ENCODE assay signal across 8 cellular contexts in genomic region chr12:122079532-122080081, GRCh38. TPM values are rescaled to one million over a fixed set of nuclear protein-coding genes. Genes with fewer than 3 reads are reported as not detected.
DNase-seq lines count a peak whose midpoint lies in the region; ATAC-seq, FAIRE-seq and TF ChIP-seq lines count a peak whose summit lies in the region.

No MANE protein-coding gene starts in this region.

- TF ChIP-seq POLR2A in heart left ventricle (IDR thresholded peaks at IDR 0.05) (no peak), H54 (IDR thresholded peaks at IDR 0.05; ENCODE audit: low read depth, low read length) (no peak)

- ATAC-seq in left ventricle myocardium superior = no peak
- ATAC-seq in heart left ventricle = no peak
- no peak for ATAC-seq in HG03439 (IDR thresholded peaks at IDR 0.05; ENCODE audit: unreplicated experiment)

- 6 to 9% (median 8%) methylated on average over 10 to 13 of the region's 13 CpGs for WGBS in heart left ventricle, 4 donors

- DNase-seq in cardiac muscle cell (ENCODE audit: low read depth in 1 of 2, low spot score in 1 of 2) (no peak), left ventricle myocardium superior (no peak), heart left ventricle (peak in 1 of 5 donors; percentile 34), H54 (ENCODE audit: insufficient read length, low spot score) (no peak), NCI-H1105 treated with DMSO at 0.1 percent for 48 hours (lab: John Stamatoyannopoulos, UW) (no peak)

- TF ChIP-seq CTCF in cardiac muscle cell (IDR thresholded peaks at IDR 0.05; ENCODE audit: low read depth, low read length) = no peak
- TF ChIP-seq CTCF in VCaP (conservative IDR thresholded peaks at IDR 0.05) = no peak
- no peak for TF ChIP-seq CTCF in heart left ventricle (IDR thresholded peaks at IDR 0.05)

- intact Hi-C loops in left ventricle myocardium superior (cut with micrococcal nuclease) = no loop called here
- intact Hi-C loops in heart left ventricle (cut with DNase I) = loop anchor here in 2 of 10 donors (5.0 kb wide), 2 partner anchors 38 to 43 kb away; no protein-coding TSS in a partner anchor

- H3K36me3 ChIP-seq in cardiac muscle cell = no peaks in the 10 kb centered on the region
- H3K36me3 ChIP-seq in heart left ventricle = peaks cover 0 to 7% (median 5%) of the 10 kb centered on the region in 9 donors

- H3K4me1 ChIP-seq in cardiac muscle cell (ENCODE audit: low read depth) (peaks cover 14% of the 10 kb centered on the region), heart left ventricle (peaks cover 7 to 65% (median 45%) of the 10 kb centered on the region in 12 donors)

- no peak for FAIRE-seq in H54 (lab: Jason Lieb, UNC)

- H3K27ac ChIP-seq in cardiac muscle cell = no peak overlapping the region
- H3K27ac ChIP-seq in VCaP = peak overlapping the region; percentile 94
- peak overlapping the region; percentile 53 to 95 (median 86) for H3K27ac ChIP-seq in heart left ventricle
- peak overlapping the region in 20 of 21 experiments; percentile 27 to 94 (median 86) for H3K27ac ChIP-seq in skin epidermis

- H3K27me3 ChIP-seq in cardiac muscle cell = peaks cover 6% of the 10 kb centered on the region
- H3K27me3 ChIP-seq in heart left ventricle = no peaks in the 10 kb centered on the region

- H3K4me3 ChIP-seq in cardiac muscle cell = peak overlapping the region; percentile 42
- H3K4me3 ChIP-seq in heart left ventricle = peak overlapping the region; percentile 32 to 94 (median 74)
- peak overlapping the region; percentile 44 to 76 (median 66) for H3K4me3 ChIP-seq in skin epidermis

- no peaks in the 10 kb centered on the region for H3K9me3 ChIP-seq in cardiac muscle cell (ENCODE audit: low read depth)
- H3K9me3 ChIP-seq in heart left ventricle = no peaks in the 10 kb centered on the region

RNA-seq across cellular contexts. Expression of gene MLXIP, which starts 1.1 kb away (rescaled TPM):
- total RNA-seq in cardiac muscle cell = 5.5 and 8.2 TPM in 2 replicates
- 11.0 and 13.7 TPM in 2 replicates for polyA plus RNA-seq in cardiac muscle cell
- total RNA-seq in left ventricle myocardium superior = 30.2 TPM
- 10 to 100 TPM; 14.3 to 39.6 (median 22.7) TPM for total RNA-seq in heart left ventricle
- 10 to 100 TPM; 19.8 to 31.7 TPM for polyA plus RNA-seq in heart left ventricle

RNA-seq across cellular contexts. Expression of gene BCL7A, which starts 57.9 kb away (rescaled TPM):
- total RNA-seq in cardiac muscle cell = 16.2 and 30.5 TPM in 2 replicates
- 19.1 and 20.8 TPM in 2 replicates for polyA plus RNA-seq in cardiac muscle cell
- 17.5 TPM for total RNA-seq in left ventricle myocardium superior
- 10 to 100 TPM; 11.4 to 22.1 (median 14.3) TPM for total RNA-seq in heart left ventricle
- polyA plus RNA-seq in heart left ventricle = 10 to 100 TPM in 1 of 2 donors, 1 to 10 TPM in 1; 4.0 to 14.4 TPM
